Comparison of ENCODE assay signal across 17 cellular contexts in the genomic region with DNA sequence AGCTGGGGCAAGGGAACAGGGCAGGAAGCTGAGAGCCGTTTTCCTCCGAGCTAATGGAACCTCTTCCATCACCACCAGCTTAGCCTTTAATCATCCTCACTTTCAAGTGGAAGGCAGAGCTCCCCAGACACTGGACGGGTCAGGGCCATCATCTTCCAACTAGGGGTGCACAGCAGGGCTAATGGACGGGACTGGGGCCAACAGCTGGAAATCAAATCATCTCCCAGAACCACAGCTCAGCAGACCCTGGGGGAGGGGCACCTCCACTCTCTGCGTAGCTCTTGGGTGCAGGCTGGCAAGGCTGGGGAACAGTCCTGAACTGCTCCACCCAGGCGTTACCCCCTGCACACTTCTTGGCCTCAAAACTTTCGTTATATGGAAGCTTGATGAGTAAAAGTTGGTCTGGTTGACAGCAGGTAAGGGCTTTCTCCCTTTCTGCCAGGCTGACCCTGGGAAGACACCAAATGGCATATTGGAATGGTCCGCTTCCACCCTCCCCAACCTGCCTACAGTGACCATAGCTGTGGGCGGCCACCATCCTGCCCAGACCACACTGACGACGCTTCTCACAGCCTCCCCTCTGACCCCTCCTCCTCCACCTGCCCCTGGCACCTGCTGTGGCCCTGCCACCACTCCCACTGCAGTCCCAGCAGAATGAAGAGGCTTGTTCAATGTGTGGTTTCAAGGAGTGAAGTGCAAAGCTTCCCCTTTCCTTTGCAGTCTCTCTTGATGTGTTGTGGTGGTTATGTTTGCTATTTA. TPM values are rescaled to one million over a fixed set of nuclear protein-coding genes. Genes with fewer than 3 reads are reported as not detected.
DNase-seq lines count a peak whose midpoint lies in the region; ATAC-seq and TF ChIP-seq lines count a peak whose summit lies in the region.
"Had no signal": no experiment of that assay in that cellular context is flagged by ENCODE, and none has a peak within 500 bp of the region (broad histone marks: within the 10 kb centered on the region; RNA-seq: fewer than 3 reads in every experiment).

No MANE protein-coding gene starts in this region.

- H3K27ac ChIP-seq in BLaER1 (no peak overlapping the region), C4-2B (peak overlapping the region; percentile 76), neuronal stem cell (replicated peaks; ENCODE audit: low read length) (no peak overlapping the region)
- H3K27ac ChIP-seq: HL-60 had no signal

- H3K4ac ChIP-seq in neuronal stem cell (ENCODE audit: low read length) = no peak overlapping the region

- H3K27me3 ChIP-seq in BLaER1 (no peaks in the 10 kb centered on the region), neuronal stem cell (ENCODE audit: control insufficient read depth in 3 of 3, insufficient read depth in 3 of 3, low read depth in 1 of 3, low read length in 3 of 3) (peaks cover 0 to 38% (median 9%) of the 10 kb centered on the region in 3 experiments)

- no peak overlapping the region for H4K8ac ChIP-seq in neuronal stem cell (ENCODE audit: low read depth, low read length)

- ATAC-seq in HG02852 (IDR thresholded peaks at IDR 0.05; ENCODE audit: unreplicated experiment) = no peak
- ATAC-seq: GM12878 had no signal

- H4K91ac ChIP-seq in neuronal stem cell (ENCODE audit: low read depth, low read length, poor library complexity) = peak overlapping the region; percentile 64

- DNase-seq in NB4 (ENCODE audit: low read depth) = peak; percentile 37
- no peak for DNase-seq in neuronal stem cell (ENCODE audit: low spot score)
- DNase-seq in NCI-H1105 (lab: John Stamatoyannopoulos, UW) = no peak
- DNase-seq in NCI-H1048 (lab: John Stamatoyannopoulos, UW) = no peak
- DNase-seq: CD4-positive, alpha-beta memory T cell; HFFc6; KBM-7; MV-4-11; NCI-H1417 treated with DMSO at 0.1 percent for 48 hours; NCI-H526 treated with DMSO at 0.1 percent for 48 hours; OCI-M1; Right ventricle myocardium superior had no signal

- H3K36me3 ChIP-seq in BLaER1 (no peaks in the 10 kb centered on the region), neuronal stem cell (replicated peaks in 1 of 2; ENCODE audit: control insufficient read depth in 2 of 2, insufficient read depth in 2 of 2, low read length in 2 of 2) (no peaks in the 10 kb centered on the region)

- peak overlapping the region; percentile 45 for H3K18ac ChIP-seq in neuronal stem cell (ENCODE audit: low read length)

- H3K4me3 ChIP-seq in BLaER1 (no peak overlapping the region), NB4 (ENCODE audit: low read depth, low read length) (no peak overlapping the region), neuronal stem cell (ENCODE audit: low read length in 2 of 2) (peak overlapping the region in 1 of 2 donors; percentile 48)
- H3K4me3 ChIP-seq: GM12878 had no signal

- no peak overlapping the region for H3K14ac ChIP-seq in neuronal stem cell (ENCODE audit: low read length)

- H2AFZ ChIP-seq in neuronal stem cell (ENCODE audit: low read length) = no peak overlapping the region

- H2BK5ac ChIP-seq in neuronal stem cell (ENCODE audit: low read length) = no peak overlapping the region

- TF ChIP-seq CTCF in C4-2B (conservative IDR thresholded peaks at IDR 0.05) (no peak), NB4 (IDR thresholded peaks at IDR 0.05; ENCODE audit: low read depth, low read length) (no peak)

- no peak overlapping the region for H2BK15ac ChIP-seq in neuronal stem cell (ENCODE audit: low read length)

- H3K9ac ChIP-seq in BLaER1 (no peak overlapping the region), neuronal stem cell (ENCODE audit: low read depth, low read length, poor library complexity) (no peak overlapping the region)

- no peak overlapping the region for H3K23ac ChIP-seq in neuronal stem cell (ENCODE audit: low read depth, low read length, poor library complexity)

- TF ChIP-seq POLR2A in NB4 (IDR thresholded peaks at IDR 0.05; ENCODE audit: extremely low read depth, insufficient read length) = no peak

- H3K4me2 ChIP-seq in BLaER1 (peak overlapping the region; percentile 1; the same call in 1 of the 2 replicates), neuronal stem cell (ENCODE audit: insufficient read depth, low read length, poor library complexity, severe bottlenecking) (no peak overlapping the region)

- H2BK12ac ChIP-seq in neuronal stem cell (ENCODE audit: low read length) = peak overlapping the region; percentile 26

- H2AK5ac ChIP-seq in neuronal stem cell (ENCODE audit: low read depth, low read length) = peak overlapping the region; percentile 39

- no peaks in the 10 kb centered on the region for H4K20me1 ChIP-seq in BLaER1

- H3K9me3 ChIP-seq in BLaER1 (peaks cover under 1% of the 10 kb centered on the region; the same call in 1 of the 2 replicates), neuronal stem cell (replicated peaks in 1 of 2; ENCODE audit: control insufficient read depth in 2 of 2, insufficient read depth in 1 of 2, low read depth in 1 of 2, low read length in 2 of 2) (peaks cover 0 to 1% of the 10 kb centered on the region in 2 donors)

- no peak overlapping the region for H2BK120ac ChIP-seq in neuronal stem cell (ENCODE audit: low read depth, low read length)

- H3K4me1 ChIP-seq in BLaER1 = peaks cover 33% of the 10 kb centered on the region
- H3K4me1 ChIP-seq in neuronal stem cell (ENCODE audit: control insufficient read depth in 2 of 2, insufficient read depth in 1 of 2, low read depth in 1 of 2, low read length in 2 of 2) = peaks cover 0 to 16% of the 10 kb centered on the region in 2 donors

- WGBS in neuronal stem cell (ENCODE audit: extremely low coverage in 2 of 2, insufficient read length in 2 of 2, insufficient replicate concordance in 1 of 2), 2 donors = no CpG with 5 or more reads among the region's 11 CpGs

- H3K79me1 ChIP-seq in neuronal stem cell (ENCODE audit: low read depth, low read length) = no peaks in the 10 kb centered on the region

RNA-seq across cellular contexts. Expression of a gene that starts 51.7 kb away (rescaled TPM):
- polyA plus RNA-seq in neuronal stem cell (2013, experiment 1 of 2) = 2.3 TPM
- 2.2 TPM for polyA plus RNA-seq in neuronal stem cell (2013, experiment 2 of 2)
- polyA plus RNA-seq: CD4-positive, alpha-beta memory T cell; GM12878 had no signal
